In genomic region chrX:153793291-153793690, GRCh38 we compare ENCODE assay signal across 8 cellular contexts. TPM values are rescaled to one million over a fixed set of nuclear protein-coding genes. Genes with fewer than 3 reads are reported as not detected.
A peak's percentile ranks its signal among the peaks of the same experiment; 100 is the strongest.
DNase-seq lines count a peak whose midpoint lies in the region; FAIRE-seq and TF ChIP-seq lines count a peak whose summit lies in the region.

No MANE protein-coding gene starts in this region.

- no peak for TF ChIP-seq EP300 in sigmoid colon (IDR thresholded peaks at IDR 0.05)

- 7 to 15% methylated on average over 7 of the region's 7 CpGs for WGBS in sigmoid colon, 2 donors

- in situ Hi-C loops in SK-MEL-5 (cut with HindIII; ENCODE audit: low pct_unique_long_range_greater_than_20kb, low sequenced_read_pairs) = no loop called here

- peak overlapping the region; percentile 89 to 98 (median 94) for H3K27ac ChIP-seq in sigmoid colon

- H3K4me3 ChIP-seq in fibroblast of mammary gland (ENCODE audit: control insufficient read depth, low read depth, low read length) (peak overlapping the region; percentile 74), sigmoid colon (peak overlapping the region; percentile 59 to 71 (median 62))

- no peaks in the 10 kb centered on the region for H3K9me3 ChIP-seq in sigmoid colon

- TF ChIP-seq CTCF in fibroblast of mammary gland (conservative IDR thresholded peaks at IDR 0.05; ENCODE audit: control insufficient read depth, insufficient read depth, low read depth, low read length) = no peak
- no peak for TF ChIP-seq CTCF in sigmoid colon (IDR thresholded peaks at IDR 0.05)

- H3K4me1 ChIP-seq in sigmoid colon = peaks cover 0 to 32% (median 29%) of the 10 kb centered on the region in 4 donors

- no peaks in the 10 kb centered on the region for H3K27me3 ChIP-seq in sigmoid colon

- intact Hi-C loops in sigmoid colon (cut with DNase I) = loop anchor here (5.0 kb wide), 1 partner anchor 134 kb away; the partner anchor contains the start of gene ARHGAP4

- peaks cover 0 to 33% (median 7%) of the 10 kb centered on the region in 4 donors for H3K36me3 ChIP-seq in sigmoid colon

- peak; percentile 92 for FAIRE-seq in GM19239 (lab: Jason Lieb, UNC)

- TF ChIP-seq POLR2A in sigmoid colon (IDR thresholded peaks at IDR 0.05) = no peak

- no peak for DNase-seq in GM19239 (ENCODE audit: insufficient read length, low spot score)
- peak; percentile 9 for DNase-seq in SK-MEL-5 (ENCODE audit: low read depth, low spot score)
- DNase-seq in fibroblast of mammary gland (ENCODE audit: low read depth) = peak; percentile 22
- DNase-seq in sigmoid colon = no peak
- DNase-seq in stimulated activated naive CD4-positive, alpha-beta T cell (lab: John Stamatoyannopoulos, UW) = no peak
- no peak for DNase-seq in cortex of kidney (lab: John Stamatoyannopoulos, UW)
- DNase-seq in HUDEP-2 (lab: John Stamatoyannopoulos, UW; ENCODE audit: unreplicated experiment in 76 of 76) = no peak
- no peak for DNase-seq in NCI-H524 (lab: John Stamatoyannopoulos, UW)

RNA-seq across cellular contexts. Expression of gene IDH3G, which starts 0.9 kb away (rescaled TPM):
- total RNA-seq in SK-MEL-5 (2014; rRNA removed; shearing (Covaris generic)) = 87.1 and 93.3 TPM in 2 replicates
- 102 and 113 TPM in 2 replicates for polyA plus RNA-seq in SK-MEL-5 (2015; cell fraction: cytosol; rRNA removed)
- 145 and 175 TPM in 2 replicates for polyA plus RNA-seq in SK-MEL-5 (2015; cell fraction: nucleus; rRNA removed)
- total RNA-seq in sigmoid colon = 10 to 100 TPM; 54.2 to 89.5 (median 62.7) TPM
- 10 to 100 TPM; 66.7 to 85.3 (median 76.5) TPM for polyA plus RNA-seq in sigmoid colon

RNA-seq across cellular contexts. Expression of gene SSR4, which starts 1.2 kb away (rescaled TPM):
- total RNA-seq in SK-MEL-5 (2014; rRNA removed; shearing (Covaris generic)) = 382 and 384 TPM in 2 replicates
- polyA plus RNA-seq in SK-MEL-5 (2015; cell fraction: cytosol; rRNA removed) = 639 and 689 TPM in 2 replicates
- 189 and 279 TPM in 2 replicates for polyA plus RNA-seq in SK-MEL-5 (2015; cell fraction: nucleus; rRNA removed)
- total RNA-seq in sigmoid colon = 100 to 1,000 TPM; 143 to 177 (median 156) TPM
- 100 to 1,000 TPM; 327 to 494 (median 405) TPM for polyA plus RNA-seq in sigmoid colon

RNA-seq across cellular contexts. Expression of gene SRPK3, which starts 12.4 kb away (rescaled TPM):
- 0.05 TPM in 1 of 2 replicates, not detected in the other for total RNA-seq in SK-MEL-5 (2014; rRNA removed; shearing (Covaris generic))
- 0.08 TPM in 1 of 2 replicates, not detected in the other for polyA plus RNA-seq in SK-MEL-5 (2015; cell fraction: cytosol; rRNA removed)
- polyA plus RNA-seq in SK-MEL-5 (2015; cell fraction: nucleus; rRNA removed) = 0.22 TPM in 1 of 2 replicates, not detected in the other
- 10 to 100 TPM in 1 of 4 donors, 1 to 10 TPM in 3; 2.1 to 13.0 (median 6.9) TPM for total RNA-seq in sigmoid colon
- polyA plus RNA-seq in sigmoid colon = under 1 TPM in 1 of 3 donors, not detected in 2; 0.31 TPM

RNA-seq across cellular contexts. Expression of gene PLXNB3, which starts 29.2 kb away (rescaled TPM):
- total RNA-seq in SK-MEL-5 (2014; rRNA removed; shearing (Covaris generic)) = 2.7 and 4.8 TPM in 2 replicates
- 12.9 and 14.1 TPM in 2 replicates for polyA plus RNA-seq in SK-MEL-5 (2015; cell fraction: cytosol; rRNA removed)
- 49.6 and 56.0 TPM in 2 replicates for polyA plus RNA-seq in SK-MEL-5 (2015; cell fraction: nucleus; rRNA removed)
- total RNA-seq in sigmoid colon = 10 to 100 TPM in 3 of 4 donors, 1 to 10 TPM in 1; 9.2 to 50.1 (median 25.7) TPM
- polyA plus RNA-seq in sigmoid colon = 1 to 10 TPM in 1 of 3 donors, under 1 TPM in 1, not detected in 1; 0.60 to 2.2 TPM

RNA-seq across cellular contexts. Expression of gene PDZD4, which starts 37.1 kb away (rescaled TPM):
- 14.6 and 15.2 TPM in 2 replicates for total RNA-seq in SK-MEL-5 (2014; rRNA removed; shearing (Covaris generic))
- polyA plus RNA-seq in SK-MEL-5 (2015; cell fraction: cytosol; rRNA removed) = 21.7 and 24.1 TPM in 2 replicates
- polyA plus RNA-seq in SK-MEL-5 (2015; cell fraction: nucleus; rRNA removed) = 115 and 121 TPM in 2 replicates
- total RNA-seq in sigmoid colon = 10 to 100 TPM in 3 of 4 donors, 1 to 10 TPM in 1; 8.6 to 24.4 (median 14.2) TPM
- 1 to 10 TPM in 2 of 3 donors, under 1 TPM in 1; 0.46 to 5.1 (median 1.2) TPM for polyA plus RNA-seq in sigmoid colon

Comparison
In these comparisons a context has a peak if more than half of its experiments do, and no peak if none do; other contexts are left out.
1. DNase-seq: peak in SK-MEL-5 (single experiment) and fibroblast of mammary gland (single experiment); none in GM19239 (single experiment), sigmoid colon (single experiment), stimulated activated naive CD4-positive, alpha-beta T cell (0 of 6), cortex of kidney (single experiment), HUDEP-2 (0 of 76) and NCI-H524 (0 of 2).